16 cellular contexts compared by ENCODE assay signal in genomic region chr1:236000781-236001180, GRCh38.
DNase-seq lines count a peak whose midpoint lies in the region; ATAC-seq, FAIRE-seq and TF ChIP-seq lines count a peak whose summit lies in the region.
"Had no signal": no experiment of that assay in that cellular context is flagged by ENCODE, and none has a peak within 500 bp of the region (broad histone marks: within the 10 kb centered on the region; RNA-seq: fewer than 3 reads in every experiment).

No MANE protein-coding gene starts in this region.

- BruUV-seq in PC-3 (replicated peaks; lab: Mats Ljungman, UMichigan) (no TSS peak), GM12878 (replicated peaks; lab: Mats Ljungman, UMichigan) (no TSS peak)

- no peak for TF ChIP-seq CTCF in PC-3 (conservative IDR thresholded peaks at IDR 0.05; ENCODE audit: low read depth, low read length)
- TF ChIP-seq CTCF in GM12878 (IDR thresholded peaks at IDR 0.05 in 2 of 3, conservative IDR thresholded peaks at IDR 0.05 in 1 of 3; ENCODE audit: control insufficient read depth in 2 of 3, extremely low read depth in 1 of 3, insufficient read depth in 1 of 3, low read depth in 3 of 3, low read length in 3 of 3): no peak
- TF ChIP-seq CTCF in upper lobe of left lung (IDR thresholded peaks at IDR 0.05): no peak

- H3K9me3 ChIP-seq in PC-3 (ENCODE audit: low read length) (no peaks in the 10 kb centered on the region), GM12878 (replicated peaks; ENCODE audit: control insufficient read depth, insufficient read depth, low read length) (no peaks in the 10 kb centered on the region), upper lobe of left lung (no peaks in the 10 kb centered on the region)
- H3K9me3 ChIP-seq: lower lobe of right lung had no signal

- H3K36me3 Mint-ChIP-seq in activated naive CD4-positive, alpha-beta T cell treated with anti-CD3 and anti-CD28 coated beads for 36 hours (ENCODE audit: low read depth): no peaks in the 10 kb centered on the region
- peaks cover 0 to 4% of the 10 kb centered on the region in 2 donors for H3K36me3 Mint-ChIP-seq in stimulated activated naive B cell treated with anti-CD40 and anti-IgM and Interleukin-4, amounts not matched to agents 10 μg/mL and 1 μg/mL and 100 μg/mL, for 72 hours
- H3K36me3 Mint-ChIP-seq: IgD-negative memory B cell; stimulated activated memory B cell treated with anti-CD40 and anti-IgM and Interleukin-4, amounts not matched to agents 10 μg/mL and 1 μg/mL and 100 μg/mL, for 72 hours had no signal

- H3K4me2 ChIP-seq in PC-3 (ENCODE audit: low read length): no peak overlapping the region
- H3K4me2 ChIP-seq in GM12878 (ENCODE audit: control insufficient read depth, insufficient read depth): peak overlapping the region; percentile 29

- no peak for TF ChIP-seq RAD21 in GM12878 (IDR thresholded peaks at IDR 0.05; ENCODE audit: insufficient read depth, low read depth, low read length)

- in situ Hi-C loops in GM12878 (cut with MboI): no loop called here

- no peaks in the 10 kb centered on the region for H3F3A ChIP-seq in PC-3 (ENCODE audit: low read length, unreplicated experiment)

- no peak for TF ChIP-seq POLR2A in GM12878 (IDR thresholded peaks at IDR 0.05; ENCODE audit: low read depth, low read length)
- no peak for TF ChIP-seq POLR2A in upper lobe of left lung (IDR thresholded peaks at IDR 0.05)

- no peaks in the 10 kb centered on the region for H3K27me3 ChIP-seq in PC-3 (ENCODE audit: low read length)
- H3K27me3 ChIP-seq in GM12878 (replicated peaks in 1 of 2; ENCODE audit: control insufficient read depth in 2 of 2, insufficient read depth in 2 of 2, low read length in 1 of 2): no peaks in the 10 kb centered on the region
- H3K27me3 ChIP-seq in upper lobe of left lung: no peaks in the 10 kb centered on the region

- H3K4me3 Mint-ChIP-seq in activated naive CD4-positive, alpha-beta T cell treated with anti-CD3 and anti-CD28 coated beads for 36 hours: no peak overlapping the region
- no peak overlapping the region for H3K4me3 Mint-ChIP-seq in stimulated activated naive B cell treated with anti-CD40 and anti-IgM and Interleukin-4, amounts not matched to agents 10 μg/mL and 1 μg/mL and 100 μg/mL, for 72 hours
- H3K4me3 Mint-ChIP-seq: endodermal cell; stimulated activated memory B cell treated with anti-CD40 and anti-IgM and Interleukin-4, amounts not matched to agents 10 μg/mL and 1 μg/mL and 100 μg/mL, for 72 hours had no signal

- intact Hi-C loops in activated naive CD4-positive, alpha-beta T cell treated with anti-CD3 and anti-CD28 coated beads for 36 hours (cut with micrococcal nuclease): no loop called here
- intact Hi-C loops in PC-3 (cut with micrococcal nuclease) (no loop called here), GM12878 (cut with micrococcal nuclease; ENCODE audit: unreplicated experiment) (no loop called here)

- RAD21 ChIA-PET in GM12878 (lab: Charles Lee; ENCODE audit: unreplicated experiment): interaction anchor here (3.1 to 4.9 kb wide), 2 partner anchors 29 to 65 kb away, joined by 19 to 28 read pairs; partner anchors contain the start of gene NID1

- no peaks in the 10 kb centered on the region for H3K36me3 ChIP-seq in PC-3 (ENCODE audit: low read depth, low read length)
- no peaks in the 10 kb centered on the region for H3K36me3 ChIP-seq in GM12878 (ENCODE audit: control insufficient read depth in 2 of 2, insufficient read depth in 2 of 2, low read length in 1 of 2)
- H3K36me3 ChIP-seq in upper lobe of left lung: peaks cover 0 to 7% (median 0%) of the 10 kb centered on the region in 4 donors

- CTCF ChIA-PET in activated naive CD4-positive, alpha-beta T cell treated with anti-CD3 and anti-CD28 coated beads for 36 hours (lab: Charles Lee): interaction anchor here (2.0 to 3.4 kb wide), 2 partner anchors 29 to 158 kb away, joined by 5 to 12 read pairs; no protein-coding TSS in a partner anchor
- CTCF ChIA-PET in PC-3 (lab: Charles Lee): no interaction called here
- CTCF ChIA-PET in GM12878 (lab: Yijun Ruan, JAX): interaction anchor here (0.6 to 5.3 kb wide), 2 partner anchors 29 to 68 kb away, joined by 3 to 35 read pairs; no protein-coding TSS in a partner anchor

- H3K27ac ChIP-seq in PC-3 (ENCODE audit: low read length) (peak overlapping the region; percentile 96), GM12878 (ENCODE audit: control insufficient read depth, insufficient read depth) (peak overlapping the region; percentile 97), upper lobe of left lung (no peak overlapping the region)
- H3K27ac ChIP-seq: lower lobe of right lung had no signal

- peaks cover 47% of the 10 kb centered on the region for H3K4me1 Mint-ChIP-seq in activated naive CD4-positive, alpha-beta T cell treated with anti-CD3 and anti-CD28 coated beads for 36 hours (ENCODE audit: low read depth)
- H3K4me1 Mint-ChIP-seq in stimulated activated naive B cell treated with anti-CD40 and anti-IgM and Interleukin-4, amounts not matched to agents 10 μg/mL and 1 μg/mL and 100 μg/mL, for 72 hours: peaks cover 28 to 33% of the 10 kb centered on the region in 2 donors

- TF ChIP-seq EP300 in GM12878 (IDR thresholded peaks at IDR 0.05; ENCODE audit: borderline replicate concordance in 1 of 2, control insufficient read depth in 1 of 2, low read depth in 2 of 2, low read length in 2 of 2) (no peak), upper lobe of left lung (IDR thresholded peaks at IDR 0.05) (no peak)

- no peak for DNase-seq in activated naive CD4-positive, alpha-beta T cell treated with anti-CD3 and anti-CD28 coated beads for 36 hours
- DNase-seq in activated naive CD4-positive, alpha-beta T cell treated with anti-CD3 and anti-CD28 coated beads, Interleukin-2, amount 50 U/mL, for 16 hours: no peak
- DNase-seq in PC-3 (no peak), GM12878 (ENCODE audit: low read depth, low spot score) (no peak), upper lobe of left lung (no peak), NCI-H82 treated with DMSO at 0.1 percent for 48 hours (lab: John Stamatoyannopoulos, UW; ENCODE audit: unreplicated experiment) (no peak), dermis blood vessel endothelial cell (no peak)
- no peak for DNase-seq in stimulated activated naive B cell treated with anti-CD40 and anti-IgM and Interleukin-4, amounts not matched to agents 10 μg/mL and 1 μg/mL and 100 μg/mL, for 72 hours
- DNase-seq: cerebellar nuclear complex, endodermal cell, lower lobe of right lung, NCI-H2029 treated with DMSO at 0.1 percent for 48 hours, NCI-H510A, T1000 had no signal

- peak overlapping the region; percentile 88 for H3K27ac Mint-ChIP-seq in activated naive CD4-positive, alpha-beta T cell treated with anti-CD3 and anti-CD28 coated beads for 36 hours
- H3K27ac Mint-ChIP-seq in stimulated activated naive B cell treated with anti-CD40 and anti-IgM and Interleukin-4, amounts not matched to agents 10 μg/mL and 1 μg/mL and 100 μg/mL, for 72 hours: peak overlapping the region; percentile 56
- H3K27ac Mint-ChIP-seq: endodermal cell; IgD-negative memory B cell; stimulated activated memory B cell treated with anti-CD40 and anti-IgM and Interleukin-4, amounts not matched to agents 10 μg/mL and 1 μg/mL and 100 μg/mL, for 72 hours had no signal

- H3K9ac ChIP-seq in PC-3 (ENCODE audit: low read length) (peak overlapping the region; percentile 78), GM12878 (ENCODE audit: control insufficient read depth, insufficient read depth, low read length) (no peak overlapping the region)

- H3K79me2 ChIP-seq in PC-3 (ENCODE audit: low read length): no peaks in the 10 kb centered on the region
- H3K79me2 ChIP-seq in GM12878 (ENCODE audit: control insufficient read depth, insufficient read depth, low read length): no peaks in the 10 kb centered on the region; the same call in 1 of the 2 replicates

- SMC1A ChIA-PET in GM12878 (lab: Charles Lee; ENCODE audit: uncharacterized antibody, unreplicated experiment): interaction anchor here (0.6 to 6.1 kb wide), 7 partner anchors 8 to 158 kb away, joined by 3 to 48 read pairs (median 3); partner anchors contain the start of gene NID1

- WGBS in GM12878 (ENCODE audit: insufficient coverage, insufficient replicate concordance, low lambda C conversion rate, missing lambda C conversion rate): 44% methylated on average over 6 of the region's 6 CpGs
- 80 to 83% methylated on average over 6 of the region's 6 CpGs for WGBS in upper lobe of left lung, 2 donors

- H3K27me3 Mint-ChIP-seq in activated naive CD4-positive, alpha-beta T cell treated with anti-CD3 and anti-CD28 coated beads for 36 hours (ENCODE audit: low read depth): no peaks in the 10 kb centered on the region
- H3K27me3 Mint-ChIP-seq in stimulated activated naive B cell treated with anti-CD40 and anti-IgM and Interleukin-4, amounts not matched to agents 10 μg/mL and 1 μg/mL and 100 μg/mL, for 72 hours: no peaks in the 10 kb centered on the region
- H3K27me3 Mint-ChIP-seq: stimulated activated memory B cell treated with anti-CD40 and anti-IgM and Interleukin-4, amounts not matched to agents 10 μg/mL and 1 μg/mL and 100 μg/mL, for 72 hours had no signal

- H4K20me1 ChIP-seq in PC-3 (ENCODE audit: low read length) (no peaks in the 10 kb centered on the region), GM12878 (ENCODE audit: control insufficient read depth, insufficient read depth) (no peaks in the 10 kb centered on the region)

- H2AFZ ChIP-seq in PC-3 (ENCODE audit: low read length): no peak overlapping the region
- peak overlapping the region; percentile 26; the same call in 1 of the 2 replicates for H2AFZ ChIP-seq in GM12878 (ENCODE audit: control insufficient read depth, low read depth, low read length)

- peaks cover 38% of the 10 kb centered on the region for H3K4me1 ChIP-seq in PC-3 (ENCODE audit: insufficient read depth, low read length)
- H3K4me1 ChIP-seq in GM12878 (ENCODE audit: control insufficient read depth, insufficient read depth, low read length): peaks cover 56% of the 10 kb centered on the region
- peaks cover 3 to 23% (median 17%) of the 10 kb centered on the region in 4 donors for H3K4me1 ChIP-seq in upper lobe of left lung

- ATAC-seq in PC-3: no peak
- no peak for ATAC-seq in GM12878
- no peak for ATAC-seq in stimulated activated naive B cell treated with anti-CD40 and anti-IgM and Interleukin-4, amounts not matched to agents 10 μg/mL and 1 μg/mL and 100 μg/mL, for 72 hours (replicated peaks)
- ATAC-seq in upper lobe of left lung (ENCODE audit: low FRiP score in 2 of 2): no peak
- ATAC-seq: stimulated activated memory B cell treated with anti-CD40 and anti-IgM and Interleukin-4, amounts not matched to agents 10 μg/mL and 1 μg/mL and 100 μg/mL, for 72 hours had no signal

- peaks cover 1% of the 10 kb centered on the region for H3K9me3 Mint-ChIP-seq in activated naive CD4-positive, alpha-beta T cell treated with anti-CD3 and anti-CD28 coated beads for 36 hours
- H3K9me3 Mint-ChIP-seq in stimulated activated naive B cell treated with anti-CD40 and anti-IgM and Interleukin-4, amounts not matched to agents 10 μg/mL and 1 μg/mL and 100 μg/mL, for 72 hours: no peaks in the 10 kb centered on the region
- H3K9me3 Mint-ChIP-seq: endodermal cell; stimulated activated memory B cell treated with anti-CD40 and anti-IgM and Interleukin-4, amounts not matched to agents 10 μg/mL and 1 μg/mL and 100 μg/mL, for 72 hours had no signal

- no peak overlapping the region for H3K4me3 ChIP-seq in PC-3 (ENCODE audit: low read length)
- H3K4me3 ChIP-seq in GM12878: no peak overlapping the region
- no peak overlapping the region for H3K4me3 ChIP-seq in upper lobe of left lung
- H3K4me3 ChIP-seq: lower lobe of right lung had no signal

- no peaks in the 10 kb centered on the region for H3K9me2 ChIP-seq in PC-3 (replicated peaks; ENCODE audit: low read length)

- POLR2A ChIA-PET in PC-3 (lab: Charles Lee; ENCODE audit: unreplicated experiment): no interaction called here
- POLR2A ChIA-PET in GM12878 (lab: Charles Lee): interaction anchor here (4.1 kb wide), 1 partner anchor 65 kb away, joined by 22 read pairs; the partner anchor contains the start of gene NID1

- FAIRE-seq in GM12878 (lab: Jason Lieb, UNC): no peak

Comparison
In these comparisons a context has a peak if more than half of its experiments do, and no peak if none do; other contexts are left out.
1. H3K27ac ChIP-seq: peak in PC-3 (single experiment) and GM12878 (single experiment); none in upper lobe of left lung (0 of 4).